ENCODE assay signal across 35 cellular contexts in the genomic region with DNA sequence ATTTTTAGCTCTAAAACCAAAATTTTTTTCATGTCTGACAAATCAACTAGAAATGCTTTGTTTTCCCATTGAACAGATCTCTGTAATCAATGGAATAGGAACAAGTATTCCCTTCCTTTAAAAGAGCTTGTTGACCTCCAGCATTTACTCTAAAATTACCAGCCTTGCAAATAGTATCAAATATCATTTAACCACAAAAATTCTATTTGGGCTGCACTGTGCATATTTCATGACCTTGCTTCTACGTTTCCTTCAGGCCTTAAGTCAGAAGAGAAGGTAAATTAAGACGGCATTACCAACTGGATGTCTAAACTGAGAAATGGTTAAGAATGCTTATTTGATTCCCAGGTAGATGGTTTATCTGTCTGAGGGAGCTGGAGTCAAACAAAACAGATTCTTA. TPM values are rescaled to one million over a fixed set of nuclear protein-coding genes. Genes with fewer than 3 reads are reported as not detected.
"Had no signal": no experiment of that assay in that cellular context is flagged by ENCODE, and none has a peak within 500 bp of the region (broad histone marks: within the 10 kb centered on the region; RNA-seq: fewer than 3 reads in every experiment).

No MANE protein-coding gene starts in this region.

- H3K36me3 Mint-ChIP-seq: immature natural killer cell; memory B cell; naive thymus-derived CD8-positive, alpha-beta T cell; stimulated activated memory B cell treated with anti-CD40 and anti-IgM and Interleukin-4, amounts not matched to agents 10 μg/mL and 1 μg/mL and 100 μg/mL, for 72 hours; type B pancreatic cell had no signal

- H3K4me3 ChIP-seq: heart left ventricle, pancreas, psoas muscle, sigmoid colon, smooth muscle cell, vagina had no signal

- H3K27ac Mint-ChIP-seq: activated CD4-positive, alpha-beta T cell treated with anti-CD3 and anti-CD28 coated beads, Interleukin-2, amount 10 ng/mL, durations not matched to agents 7 days and 5 days; activated CD8-positive, alpha-beta T cell treated with anti-CD3 and anti-CD28 coated beads for 36 hours; activated T-helper 17 cell treated with anti-CD3 and anti-CD28 coated beads, Interleukin-2, amount 50 U/mL, for 72 hours; dendritic cell treated with granulocyte-macrophage colony-stimulating factor and Interleukin-4, amounts not matched to agents 40 ng/mL and 50 ng/mL, for 4 days; endodermal cell; immature natural killer cell; memory B cell; naive thymus-derived CD8-positive, alpha-beta T cell; stimulated activated memory B cell treated with anti-CD40 and anti-IgM and Interleukin-4, amounts not matched to agents 10 μg/mL and 1 μg/mL and 100 μg/mL, for 72 hours; stimulated activated naive CD8-positive, alpha-beta T cell treated with anti-CD3 and anti-CD28 coated beads, Interleukin-15, amount 100 ng/mL, for 72 hours; T-helper 17 cell; type B pancreatic cell had no signal

- DNase-seq: activated CD4-positive, alpha-beta T cell treated with anti-CD3 and anti-CD28 coated beads for 1 hour; activated CD4-positive, alpha-beta T cell treated with anti-CD3 and anti-CD28 coated beads, Interleukin-2, amount 10 ng/mL, durations not matched to agents 7 days and 5 days; activated CD8-positive, alpha-beta T cell treated with anti-CD3 and anti-CD28 coated beads for 36 hours; activated gamma-delta T cell treated with Interleukin-2 at 50 U/mL for 16 hours; activated naive CD4-positive, alpha-beta T cell treated with anti-CD3 and anti-CD28 coated beads, Interleukin-2, amount 50 U/mL, for 16 hours; activated T-cell treated with anti-CD3 and anti-CD28 coated beads, Interleukin-2, amount 50 U/mL, for 4 hours; caudate nucleus; endodermal cell; foreskin keratinocyte; heart left ventricle; hypothalamus; immature natural killer cell; midbrain; naive thymus-derived CD8-positive, alpha-beta T cell; nucleus accumbens; pancreas; psoas muscle; sigmoid colon; stimulated activated CD4-positive, alpha-beta T cell treated with anti-CD3 and anti-CD28 coated beads, Interleukin-1b, Interleukin-23, amount 100 ng/mL, for 48 hours; stimulated activated CD4-positive, alpha-beta T cell treated with anti-CD3 and anti-CD28 coated beads, Interleukin-4, amount 100 ng/mL, for 4 hours; stimulated activated CD8-positive, alpha-beta memory T cell treated with anti-CD3 and anti-CD28 coated beads, Interleukin-4, amount 100 ng/mL, for 48 hours; stimulated activated naive CD8-positive, alpha-beta T cell treated with anti-CD3 and anti-CD28 coated beads, Interleukin-15, amount 100 ng/mL, for 72 hours; substantia nigra; T-helper 17 cell; T1000 had no signal

- H3K4me2 ChIP-seq: smooth muscle cell had no signal

- H3K4me1 ChIP-seq: foreskin keratinocyte, heart left ventricle, pancreas, psoas muscle, sigmoid colon, vagina had no signal

- H3K27me3 ChIP-seq: foreskin keratinocyte, heart left ventricle, pancreas, sigmoid colon, vagina had no signal

- H3K27ac ChIP-seq: foreskin keratinocyte, heart left ventricle, pancreas, psoas muscle, sigmoid colon, vagina had no signal

- H3K9me3 ChIP-seq: pancreas, psoas muscle, sigmoid colon, vagina had no signal

- H3K27me3 Mint-ChIP-seq: activated CD4-positive, alpha-beta T cell treated with anti-CD3 and anti-CD28 coated beads, Interleukin-2, amount 10 ng/mL, durations not matched to agents 7 days and 5 days; activated CD8-positive, alpha-beta T cell treated with anti-CD3 and anti-CD28 coated beads for 36 hours; activated T-helper 17 cell treated with anti-CD3 and anti-CD28 coated beads, Interleukin-2, amount 50 U/mL, for 72 hours; dendritic cell treated with granulocyte-macrophage colony-stimulating factor and Interleukin-4, amounts not matched to agents 40 ng/mL and 50 ng/mL, for 4 days; memory B cell; naive thymus-derived CD8-positive, alpha-beta T cell; stimulated activated memory B cell treated with anti-CD40 and anti-IgM and Interleukin-4, amounts not matched to agents 10 μg/mL and 1 μg/mL and 100 μg/mL, for 72 hours; stimulated activated naive CD8-positive, alpha-beta T cell treated with anti-CD3 and anti-CD28 coated beads, Interleukin-15, amount 100 ng/mL, for 72 hours; T-helper 17 cell; type B pancreatic cell had no signal

- FAIRE-seq: pancreas had no signal

- H3K9me3 Mint-ChIP-seq: activated T-cell treated with anti-CD3 and anti-CD28 coated beads, Interleukin-2, amount 50 U/mL, for 4 hours; activated T-helper 17 cell treated with anti-CD3 and anti-CD28 coated beads, Interleukin-2, amount 50 U/mL, for 72 hours; memory B cell; neural crest cell; type B pancreatic cell had no signal

- H3K4me3 Mint-ChIP-seq: activated CD4-positive, alpha-beta T cell treated with anti-CD3 and anti-CD28 coated beads, Interleukin-2, amount 10 ng/mL, durations not matched to agents 7 days and 5 days; activated CD8-positive, alpha-beta T cell treated with anti-CD3 and anti-CD28 coated beads for 36 hours; activated T-cell treated with anti-CD3 and anti-CD28 coated beads, Interleukin-2, amount 50 U/mL, for 4 hours; activated T-helper 17 cell treated with anti-CD3 and anti-CD28 coated beads, Interleukin-2, amount 50 U/mL, for 72 hours; dendritic cell treated with granulocyte-macrophage colony-stimulating factor and Interleukin-4, amounts not matched to agents 40 ng/mL and 50 ng/mL, for 4 days; endodermal cell; immature natural killer cell; memory B cell; naive thymus-derived CD8-positive, alpha-beta T cell; neural crest cell; stimulated activated memory B cell treated with anti-CD40 and anti-IgM and Interleukin-4, amounts not matched to agents 10 μg/mL and 1 μg/mL and 100 μg/mL, for 72 hours; stimulated activated naive CD8-positive, alpha-beta T cell treated with anti-CD3 and anti-CD28 coated beads, Interleukin-15, amount 100 ng/mL, for 72 hours; T-helper 17 cell; type B pancreatic cell had no signal

- H3K36me3 ChIP-seq: heart left ventricle, pancreas, sigmoid colon, vagina had no signal

- H3K4me1 Mint-ChIP-seq: activated CD4-positive, alpha-beta T cell treated with anti-CD3 and anti-CD28 coated beads, Interleukin-2, amount 10 ng/mL, durations not matched to agents 7 days and 5 days; activated T-helper 17 cell treated with anti-CD3 and anti-CD28 coated beads, Interleukin-2, amount 50 U/mL, for 72 hours; endodermal cell; memory B cell; naive thymus-derived CD8-positive, alpha-beta T cell; neural crest cell; stimulated activated memory B cell treated with anti-CD40 and anti-IgM and Interleukin-4, amounts not matched to agents 10 μg/mL and 1 μg/mL and 100 μg/mL, for 72 hours; stimulated activated naive CD8-positive, alpha-beta T cell treated with anti-CD3 and anti-CD28 coated beads, Interleukin-15, amount 100 ng/mL, for 72 hours; T-helper 17 cell had no signal

RNA-seq across cellular contexts. Expression of a gene that starts 33.3 kb away (rescaled TPM):
- total RNA-seq: activated CD4-positive, alpha-beta T cell treated with anti-CD3 and anti-CD28 coated beads, Interleukin-2, amount 10 ng/mL, durations not matched to agents 7 days and 5 days; activated CD8-positive, alpha-beta T cell treated with anti-CD3 and anti-CD28 coated beads for 36 hours; activated T-cell treated with anti-CD3 and anti-CD28 coated beads, Interleukin-2, amount 50 U/mL, for 4 hours; activated T-helper 17 cell treated with anti-CD3 and anti-CD28 coated beads, Interleukin-2, amount 50 U/mL, for 72 hours; chondrocyte; foreskin keratinocyte; kidney epithelial cell; naive thymus-derived CD8-positive, alpha-beta T cell; T-helper 17 cell had no signal
